Comparison of ENCODE assay signal across 14 cellular contexts in genomic region chr1:92817137-92817697, GRCh38.
"Had no signal": no experiment of that assay in that cellular context is flagged by ENCODE, and none has a peak within 500 bp of the region (broad histone marks: within the 10 kb centered on the region; RNA-seq: fewer than 3 reads in every experiment).

No MANE protein-coding gene starts in this region.

- H3K36me3 ChIP-seq: cardiac muscle cell, neutrophil, upper lobe of left lung had no signal

- H3K27me3 ChIP-seq: cardiac muscle cell, foreskin keratinocyte, neutrophil, upper lobe of left lung had no signal

- H3K9me3 ChIP-seq: neutrophil, upper lobe of left lung had no signal

- H3K4me3 ChIP-seq: cardiac muscle cell, upper lobe of left lung had no signal

- ATAC-seq: foreskin keratinocyte; naive thymus-derived CD4-positive, alpha-beta T cell; right cardiac atrium; stimulated activated effector memory CD8-positive, alpha-beta T cell treated with anti-CD3 and anti-CD28 coated beads, Interleukin-12 subunit alpha, Interleukin-12 subunit beta, amount 100 ng/mL, for 72 hours had no signal

- DNase-seq: activated B cell treated with CpG ODN at 0.5 μM for 24 hours; activated CD4-positive, alpha-beta T cell treated with anti-CD3 and anti-CD28 coated beads, Interleukin-2, amount 10 ng/mL, durations not matched to agents 7 days and 5 days; activated CD8-positive, alpha-beta memory T cell treated with anti-CD3 and anti-CD28 coated beads for 24 hours; activated naive CD4-positive, alpha-beta T cell treated with anti-CD3 and anti-CD28 coated beads for 36 hours; foreskin keratinocyte; midbrain; naive thymus-derived CD4-positive, alpha-beta T cell; right cardiac atrium; upper lobe of left lung had no signal

- H3K27ac ChIP-seq: cardiac muscle cell, foreskin keratinocyte, neutrophil, upper lobe of left lung had no signal

- FAIRE-seq: colon, islet of Langerhans had no signal
